Comparison of ENCODE assay signal across 1 cellular context in the genomic region with DNA sequence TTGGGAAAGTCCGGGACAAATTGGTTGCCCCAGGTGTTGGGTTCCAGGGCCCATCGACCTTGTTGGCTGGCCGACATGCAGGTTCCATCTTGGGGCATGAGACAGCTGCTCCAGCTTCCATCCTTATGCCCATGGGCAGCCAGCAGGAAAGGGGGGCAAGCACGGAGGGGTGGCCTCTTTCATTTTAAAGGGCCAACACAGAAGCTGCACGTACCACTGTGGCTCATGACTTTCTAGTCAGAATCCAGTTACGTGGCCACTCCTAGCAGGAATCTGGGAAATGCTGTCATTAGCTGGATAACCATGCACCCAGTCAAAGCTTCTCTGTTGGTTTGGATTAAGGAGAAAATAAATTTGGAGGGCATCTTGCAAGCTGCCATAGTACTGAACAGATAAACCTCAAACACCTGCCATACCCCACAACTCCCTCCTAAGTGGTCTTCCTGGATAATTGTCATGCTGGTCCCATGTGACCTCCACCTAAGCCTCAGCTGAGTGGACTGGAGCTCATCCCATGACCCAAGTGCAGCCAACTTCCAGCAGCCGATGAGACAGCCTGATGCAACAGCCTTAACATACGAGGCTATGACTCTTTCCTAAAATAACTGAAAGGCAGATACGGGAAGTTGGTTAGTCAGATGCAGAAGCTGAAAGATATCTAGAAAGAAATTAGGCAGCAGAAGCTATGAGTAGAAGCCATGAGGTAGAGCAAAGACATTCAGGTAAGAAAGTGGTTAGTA.
TF ChIP-seq lines count a peak whose summit lies in the region.

No MANE protein-coding gene starts in this region.

TF ChIP-seq in K562, 482 proteins besides CTCF, POLR2A, EP300 and RAD21 (continued from another document and continues in another):
- TF ChIP-seq ZNF398 (CRISPR knock-in tag; IDR thresholded peaks at IDR 0.05) (peak; percentile 35; the same call in 1 of the 2 replicates), ZNF134 (CRISPR knock-in tag; conservative IDR thresholded peaks at IDR 0.05) (peak; percentile 29; the same call in 1 of the 2 replicates), CBX1 (IDR thresholded peaks at IDR 0.05; ENCODE audit: low read depth) (peak; percentile 42; the same call in 1 of the 2 replicates), USF1 (CRISPR knock-in tag; IDR thresholded peaks at IDR 0.05) (peak; percentile 91), CXXC5 (CRISPR knock-in tag; IDR thresholded peaks at IDR 0.05) (peak; percentile 76), ZNF23 (CRISPR knock-in tag; IDR thresholded peaks at IDR 0.05) (0 out of 2 replicates have a peak, but pooled peaks have one; percentile 42), MEIS2 (IDR thresholded peaks at IDR 0.05; ENCODE audit: partially characterized antibody) (peak; percentile 47), PHB2 (IDR thresholded peaks at IDR 0.05; ENCODE audit: low read depth) (no peak), MXI1 (IDR thresholded peaks at IDR 0.05; ENCODE audit: low read depth, low read length) (no peak), ZNF311 (CRISPR knock-in tag; IDR thresholded peaks at IDR 0.05) (peak; percentile 92), BRD4 (IDR thresholded peaks at IDR 0.05) (no peak), SMARCA4 (IDR thresholded peaks at IDR 0.05) (peak; percentile 68; the same call in 1 of the 2 replicates), NCOA1 (IDR thresholded peaks at IDR 0.05; ENCODE audit: low read depth) (0 out of 2 replicates have a peak, but pooled peaks have one; percentile 22), GABPB1 (CRISPR knock-in tag; IDR thresholded peaks at IDR 0.05) (0 out of 2 replicates have a peak, but pooled peaks have one; percentile 6), CC2D1A (IDR thresholded peaks at IDR 0.05) (no peak), SMAD3 (CRISPR knock-in tag; conservative IDR thresholded peaks at IDR 0.05) (peak; percentile 79; the same call in 1 of the 2 replicates), ETS2 (tag; IDR thresholded peaks at IDR 0.05; ENCODE audit: borderline replicate concordance, poor library complexity, severe bottlenecking) (peak; percentile 48), ETV5 (CRISPR knock-in tag; IDR thresholded peaks at IDR 0.05; ENCODE audit: low read depth) (no peak), SRSF7 (optimal IDR thresholded peaks at IDR 0.05; ENCODE audit: low read depth, low read length) (no peak), HNRNPLL (IDR thresholded peaks at IDR 0.05; ENCODE audit: low read depth, low read length, poor library complexity, severe bottlenecking) (no peak), SUPT5H (IDR thresholded peaks at IDR 0.05) (no peak), ATF1 (CRISPR knock-in tag; IDR thresholded peaks at IDR 0.05) (no peak), ATF1 (tag; IDR thresholded peaks at IDR 0.05) (peak; percentile 50; the same call in 1 of the 2 replicates), ZBTB9 (CRISPR knock-in tag; IDR thresholded peaks at IDR 0.05) (peak; percentile 89), ZNF830 (CRISPR knock-in tag; IDR thresholded peaks at IDR 0.05) (0 out of 2 replicates have a peak, but pooled peaks have one; percentile 25), ZNF586 (CRISPR knock-in tag; conservative IDR thresholded peaks at IDR 0.05) (no peak)
- TF ChIP-seq, protein P1, sequence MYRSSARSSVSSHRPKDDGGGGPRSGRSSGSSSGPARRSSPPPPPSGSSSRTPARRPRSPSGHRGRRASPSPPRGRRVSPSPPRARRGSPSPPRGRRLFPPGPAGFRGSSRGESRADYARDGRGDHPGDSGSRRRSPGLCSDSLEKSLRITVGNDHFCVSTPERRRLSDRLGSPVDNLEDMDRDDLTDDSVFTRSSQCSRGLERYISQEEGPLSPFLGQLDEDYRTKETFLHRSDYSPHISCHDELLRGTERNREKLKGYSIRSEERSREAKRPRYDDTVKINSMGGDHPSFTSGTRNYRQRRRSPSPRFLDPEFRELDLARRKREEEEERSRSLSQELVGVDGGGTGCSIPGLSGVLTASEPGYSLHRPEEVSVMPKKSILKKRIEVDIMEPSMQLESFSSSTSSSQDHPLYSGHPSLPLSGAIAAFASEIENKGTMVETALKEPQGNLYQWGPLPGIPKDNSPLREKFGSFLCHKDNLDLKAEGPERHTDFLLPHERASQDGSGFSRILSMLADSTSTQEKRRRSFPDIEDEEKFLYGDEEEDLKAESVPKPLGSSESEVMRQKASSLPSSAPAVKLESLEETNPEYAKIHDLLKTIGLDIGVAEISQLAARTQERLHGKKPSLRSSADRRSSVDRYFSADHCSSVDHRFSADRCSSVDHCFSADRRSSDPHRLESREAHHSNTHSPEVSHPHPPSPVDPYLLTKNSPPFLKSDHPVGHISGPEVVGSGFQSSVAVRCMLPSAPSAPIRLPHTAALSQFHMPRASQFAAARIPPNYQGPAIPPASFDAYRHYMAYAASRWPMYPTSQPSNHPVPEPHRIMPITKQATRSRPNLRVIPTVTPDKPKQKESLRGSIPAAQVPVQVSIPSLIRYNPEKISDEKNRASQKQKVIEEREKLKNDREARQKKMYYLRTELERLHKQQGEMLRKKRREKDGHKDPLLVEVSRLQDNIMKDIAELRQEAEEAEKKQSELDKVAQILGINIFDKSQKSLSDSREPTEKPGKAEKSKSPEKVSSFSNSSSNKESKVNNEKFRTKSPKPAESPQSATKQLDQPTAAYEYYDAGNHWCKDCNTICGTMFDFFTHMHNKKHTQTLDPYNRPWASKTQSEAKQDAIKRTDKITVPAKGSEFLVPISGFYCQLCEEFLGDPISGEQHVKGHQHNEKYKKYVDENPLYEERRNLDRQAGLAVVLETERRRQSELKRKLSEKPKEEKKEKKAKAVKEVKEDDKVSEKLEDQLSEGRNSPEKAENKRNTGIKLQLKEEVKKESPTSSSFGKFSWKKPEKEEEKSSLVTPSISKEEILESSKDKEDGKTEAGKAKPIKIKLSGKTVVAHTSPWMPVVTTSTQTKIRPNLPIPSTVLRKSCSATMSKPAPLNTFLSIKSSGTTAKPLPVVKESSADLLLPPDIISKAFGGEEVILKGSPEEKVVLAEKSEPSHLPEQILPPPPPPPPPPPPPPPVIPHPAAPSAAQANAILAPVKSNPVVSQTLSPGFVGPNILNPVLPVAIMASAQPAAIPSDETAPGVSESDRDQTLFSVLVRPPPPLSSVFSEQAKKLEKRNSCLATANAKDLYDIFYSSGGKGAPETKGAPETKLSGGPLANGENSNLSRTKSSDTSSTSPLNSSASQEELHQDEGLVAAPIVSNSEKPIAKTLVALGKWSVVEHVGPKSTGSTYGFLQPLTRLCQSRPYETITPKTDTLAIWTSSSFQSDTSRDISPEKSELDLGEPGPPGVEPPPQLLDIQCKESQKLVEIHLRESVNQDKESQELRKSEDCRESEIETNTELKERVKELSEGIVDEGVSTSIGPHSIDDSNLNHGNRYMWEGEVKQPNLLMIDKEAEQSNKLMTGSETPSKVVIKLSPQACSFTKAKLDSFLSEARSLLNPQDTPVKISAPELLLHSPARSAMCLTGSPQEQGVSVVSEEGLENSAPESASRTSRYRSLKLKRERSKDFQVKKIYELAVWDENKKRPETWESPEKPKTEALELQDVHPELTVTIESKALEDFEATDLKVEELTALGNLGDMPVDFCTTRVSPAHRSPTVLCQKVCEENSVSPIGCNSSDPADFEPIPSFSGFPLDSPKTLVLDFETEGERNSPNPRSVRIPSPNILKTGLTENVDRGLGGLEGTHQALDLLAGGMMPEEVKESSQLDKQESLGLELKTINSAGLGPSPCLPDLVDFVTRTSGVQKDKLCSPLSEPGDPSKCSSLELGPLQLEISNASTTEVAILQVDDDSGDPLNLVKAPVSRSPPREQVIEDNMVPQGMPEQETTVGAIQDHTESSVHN (IDR thresholded peaks at IDR 0.05; ENCODE audit: borderline replicate concordance in 1 of 2, low read depth in 1 of 2) = peak in 1 of 2 experiments; percentile 74; a peak in 2 of 4 replicates
- TF ChIP-seq, protein P2, sequence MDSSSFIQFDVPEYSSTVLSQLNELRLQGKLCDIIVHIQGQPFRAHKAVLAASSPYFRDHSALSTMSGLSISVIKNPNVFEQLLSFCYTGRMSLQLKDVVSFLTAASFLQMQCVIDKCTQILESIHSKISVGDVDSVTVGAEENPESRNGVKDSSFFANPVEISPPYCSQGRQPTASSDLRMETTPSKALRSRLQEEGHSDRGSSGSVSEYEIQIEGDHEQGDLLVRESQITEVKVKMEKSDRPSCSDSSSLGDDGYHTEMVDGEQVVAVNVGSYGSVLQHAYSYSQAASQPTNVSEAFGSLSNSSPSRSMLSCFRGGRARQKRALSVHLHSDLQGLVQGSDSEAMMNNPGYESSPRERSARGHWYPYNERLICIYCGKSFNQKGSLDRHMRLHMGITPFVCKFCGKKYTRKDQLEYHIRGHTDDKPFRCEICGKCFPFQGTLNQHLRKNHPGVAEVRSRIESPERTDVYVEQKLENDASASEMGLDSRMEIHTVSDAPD (CRISPR knock-in tag; IDR thresholded peaks at IDR 0.05) = peak; percentile 56; the same call in 1 of the 2 replicates
- TF ChIP-seq, protein P3, sequence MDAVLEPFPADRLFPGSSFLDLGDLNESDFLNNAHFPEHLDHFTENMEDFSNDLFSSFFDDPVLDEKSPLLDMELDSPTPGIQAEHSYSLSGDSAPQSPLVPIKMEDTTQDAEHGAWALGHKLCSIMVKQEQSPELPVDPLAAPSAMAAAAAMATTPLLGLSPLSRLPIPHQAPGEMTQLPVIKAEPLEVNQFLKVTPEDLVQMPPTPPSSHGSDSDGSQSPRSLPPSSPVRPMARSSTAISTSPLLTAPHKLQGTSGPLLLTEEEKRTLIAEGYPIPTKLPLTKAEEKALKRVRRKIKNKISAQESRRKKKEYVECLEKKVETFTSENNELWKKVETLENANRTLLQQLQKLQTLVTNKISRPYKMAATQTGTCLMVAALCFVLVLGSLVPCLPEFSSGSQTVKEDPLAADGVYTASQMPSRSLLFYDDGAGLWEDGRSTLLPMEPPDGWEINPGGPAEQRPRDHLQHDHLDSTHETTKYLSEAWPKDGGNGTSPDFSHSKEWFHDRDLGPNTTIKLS (IDR thresholded peaks at IDR 0.05; ENCODE audit: borderline replicate concordance, low read depth) = 0 out of 2 replicates have a peak, but pooled peaks have one; percentile 37
- TF ChIP-seq, protein P4, sequence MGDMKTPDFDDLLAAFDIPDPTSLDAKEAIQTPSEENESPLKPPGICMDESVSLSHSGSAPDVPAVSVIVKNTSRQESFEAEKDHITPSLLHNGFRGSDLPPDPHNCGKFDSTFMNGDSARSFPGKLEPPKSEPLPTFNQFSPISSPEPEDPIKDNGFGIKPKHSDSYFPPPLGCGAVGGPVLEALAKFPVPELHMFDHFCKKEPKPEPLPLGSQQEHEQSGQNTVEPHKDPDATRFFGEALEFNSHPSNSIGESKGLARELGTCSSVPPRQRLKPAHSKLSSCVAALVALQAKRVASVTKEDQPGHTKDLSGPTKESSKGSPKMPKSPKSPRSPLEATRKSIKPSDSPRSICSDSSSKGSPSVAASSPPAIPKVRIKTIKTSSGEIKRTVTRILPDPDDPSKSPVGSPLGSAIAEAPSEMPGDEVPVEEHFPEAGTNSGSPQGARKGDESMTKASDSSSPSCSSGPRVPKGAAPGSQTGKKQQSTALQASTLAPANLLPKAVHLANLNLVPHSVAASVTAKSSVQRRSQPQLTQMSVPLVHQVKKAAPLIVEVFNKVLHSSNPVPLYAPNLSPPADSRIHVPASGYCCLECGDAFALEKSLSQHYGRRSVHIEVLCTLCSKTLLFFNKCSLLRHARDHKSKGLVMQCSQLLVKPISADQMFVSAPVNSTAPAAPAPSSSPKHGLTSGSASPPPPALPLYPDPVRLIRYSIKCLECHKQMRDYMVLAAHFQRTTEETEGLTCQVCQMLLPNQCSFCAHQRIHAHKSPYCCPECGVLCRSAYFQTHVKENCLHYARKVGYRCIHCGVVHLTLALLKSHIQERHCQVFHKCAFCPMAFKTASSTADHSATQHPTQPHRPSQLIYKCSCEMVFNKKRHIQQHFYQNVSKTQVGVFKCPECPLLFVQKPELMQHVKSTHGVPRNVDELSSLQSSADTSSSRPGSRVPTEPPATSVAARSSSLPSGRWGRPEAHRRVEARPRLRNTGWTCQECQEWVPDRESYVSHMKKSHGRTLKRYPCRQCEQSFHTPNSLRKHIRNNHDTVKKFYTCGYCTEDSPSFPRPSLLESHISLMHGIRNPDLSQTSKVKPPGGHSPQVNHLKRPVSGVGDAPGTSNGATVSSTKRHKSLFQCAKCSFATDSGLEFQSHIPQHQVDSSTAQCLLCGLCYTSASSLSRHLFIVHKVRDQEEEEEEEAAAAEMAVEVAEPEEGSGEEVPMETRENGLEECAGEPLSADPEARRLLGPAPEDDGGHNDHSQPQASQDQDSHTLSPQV (IDR thresholded peaks at IDR 0.05) = peak; percentile 80
- TF ChIP-seq, protein P5, sequence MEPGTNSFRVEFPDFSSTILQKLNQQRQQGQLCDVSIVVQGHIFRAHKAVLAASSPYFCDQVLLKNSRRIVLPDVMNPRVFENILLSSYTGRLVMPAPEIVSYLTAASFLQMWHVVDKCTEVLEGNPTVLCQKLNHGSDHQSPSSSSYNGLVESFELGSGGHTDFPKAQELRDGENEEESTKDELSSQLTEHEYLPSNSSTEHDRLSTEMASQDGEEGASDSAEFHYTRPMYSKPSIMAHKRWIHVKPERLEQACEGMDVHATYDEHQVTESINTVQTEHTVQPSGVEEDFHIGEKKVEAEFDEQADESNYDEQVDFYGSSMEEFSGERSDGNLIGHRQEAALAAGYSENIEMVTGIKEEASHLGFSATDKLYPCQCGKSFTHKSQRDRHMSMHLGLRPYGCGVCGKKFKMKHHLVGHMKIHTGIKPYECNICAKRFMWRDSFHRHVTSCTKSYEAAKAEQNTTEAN (CRISPR knock-in tag; IDR thresholded peaks at IDR 0.05) = no peak
